ENCODE assay signal across 27 cellular contexts in the genomic region with DNA sequence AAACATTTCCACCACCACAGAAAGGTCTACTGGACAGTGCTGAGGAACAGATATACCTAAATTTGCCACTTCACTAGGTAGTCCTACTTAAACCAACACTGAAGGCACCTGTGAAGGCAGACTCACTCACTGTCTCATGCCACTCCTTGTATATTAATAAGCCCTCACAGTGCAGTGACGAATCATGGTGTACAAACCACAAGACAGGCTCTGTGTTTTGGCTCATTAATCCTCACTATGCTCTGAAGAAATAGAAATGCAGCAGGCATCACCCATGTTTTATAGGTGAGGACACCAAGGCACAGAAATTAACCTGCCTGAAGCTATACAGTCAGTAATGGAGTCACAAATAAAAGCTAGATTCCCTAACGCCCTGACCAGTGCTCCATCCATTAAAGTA.
"Had no signal": no experiment of that assay in that cellular context is flagged by ENCODE, and none has a peak within 500 bp of the region (broad histone marks: within the 10 kb centered on the region; RNA-seq: fewer than 3 reads in every experiment).

No MANE protein-coding gene starts in this region.

- H3K36me3 ChIP-seq: brain microvascular endothelial cell had no signal

- DNase-seq: activated B cell treated with CpG ODN at 0.5 μM for 24 hours; activated CD4-positive, alpha-beta memory T cell treated with anti-CD3 and anti-CD28 coated beads, Interleukin-2, amount 10 ng/mL, durations not matched to agents 7 days and 5 days; activated CD4-positive, alpha-beta T cell treated with anti-CD3 and anti-CD28 coated beads for 36 hours; activated CD4-positive, alpha-beta T cell treated with anti-CD3 and anti-CD28 coated beads, Interleukin-2, amount 50 U/mL, for 1 hour; activated gamma-delta T cell treated with Interleukin-2 at 50 U/mL for 16 hours; activated naive CD4-positive, alpha-beta T cell treated with anti-CD3 and anti-CD28 coated beads, Interleukin-2, amount 10 ng/mL, durations not matched to agents 7 days and 5 days; activated naive CD8-positive, alpha-beta T cell treated with anti-CD3 and anti-CD28 coated beads for 36 hours; activated T-cell treated with anti-CD3 and anti-CD28 coated beads for 4 hours; activated T-cell treated with anti-CD3 and anti-CD28 coated beads, Interleukin-2, amount 50 U/mL, for 48 hours; brain microvascular endothelial cell; KG1; MM.1S; NCI-H1105; NCI-H1436; NCI-H1694 treated with DMSO at 0.1 percent for 48 hours; NCI-H2029 treated with DMSO at 0.1 percent for 48 hours; NCI-H510A treated with DMSO at 0.1 percent for 48 hours; NCI-H69; NK-92 treated with Interleukin-12 subunit alpha and Interleukin-12 subunit beta, amount 100 ng/mL, for 24 hours; OCI-M1; SHP77; T-helper 9 cell had no signal

- H3K27me3 ChIP-seq: brain microvascular endothelial cell had no signal

- H3K4me1 Mint-ChIP-seq: activated B cell treated with CpG ODN at 0.5 μM for 24 hours; activated CD4-positive, alpha-beta T cell treated with anti-CD3 and anti-CD28 coated beads for 36 hours; activated naive CD4-positive, alpha-beta T cell treated with anti-CD3 and anti-CD28 coated beads, Interleukin-2, amount 10 ng/mL, durations not matched to agents 7 days and 5 days; activated naive CD8-positive, alpha-beta T cell treated with anti-CD3 and anti-CD28 coated beads for 36 hours had no signal

- H3K27ac Mint-ChIP-seq: activated B cell treated with CpG ODN at 0.5 μM for 24 hours; activated CD4-positive, alpha-beta memory T cell treated with anti-CD3 and anti-CD28 coated beads, Interleukin-2, amount 10 ng/mL, durations not matched to agents 7 days and 5 days; activated CD4-positive, alpha-beta T cell treated with anti-CD3 and anti-CD28 coated beads for 36 hours; activated naive CD4-positive, alpha-beta T cell treated with anti-CD3 and anti-CD28 coated beads, Interleukin-2, amount 10 ng/mL, durations not matched to agents 7 days and 5 days; activated naive CD8-positive, alpha-beta T cell treated with anti-CD3 and anti-CD28 coated beads for 36 hours; activated T-helper 17 cell treated with anti-CD3 and anti-CD28 coated beads, Interleukin-2, amount 50 U/mL, for 72 hours; IgD-negative memory B cell; T-helper 1 cell treated with Interleukin-12 subunit alpha and Interleukin-12 subunit beta and Interleukin-4 antibody, amounts not matched to agents 30 μg/mL and 1 μg/mL, for 36 hours had no signal

- H3K9me3 Mint-ChIP-seq: activated B cell treated with CpG ODN at 0.5 μM for 24 hours; activated CD4-positive, alpha-beta memory T cell treated with anti-CD3 and anti-CD28 coated beads, Interleukin-2, amount 10 ng/mL, durations not matched to agents 7 days and 5 days; activated naive CD4-positive, alpha-beta T cell treated with anti-CD3 and anti-CD28 coated beads, Interleukin-2, amount 10 ng/mL, durations not matched to agents 7 days and 5 days; activated naive CD8-positive, alpha-beta T cell treated with anti-CD3 and anti-CD28 coated beads for 36 hours; activated T-helper 17 cell treated with anti-CD3 and anti-CD28 coated beads, Interleukin-2, amount 50 U/mL, for 72 hours; IgD-negative memory B cell; T-helper 1 cell treated with Interleukin-12 subunit alpha and Interleukin-12 subunit beta and Interleukin-4 antibody, amounts not matched to agents 30 μg/mL and 1 μg/mL, for 36 hours had no signal

- H3K4me3 Mint-ChIP-seq: activated B cell treated with CpG ODN at 0.5 μM for 24 hours; activated CD4-positive, alpha-beta memory T cell treated with anti-CD3 and anti-CD28 coated beads, Interleukin-2, amount 10 ng/mL, durations not matched to agents 7 days and 5 days; activated CD4-positive, alpha-beta T cell treated with anti-CD3 and anti-CD28 coated beads for 36 hours; activated naive CD4-positive, alpha-beta T cell treated with anti-CD3 and anti-CD28 coated beads, Interleukin-2, amount 10 ng/mL, durations not matched to agents 7 days and 5 days; activated naive CD8-positive, alpha-beta T cell treated with anti-CD3 and anti-CD28 coated beads for 36 hours; activated T-helper 17 cell treated with anti-CD3 and anti-CD28 coated beads, Interleukin-2, amount 50 U/mL, for 72 hours; IgD-negative memory B cell; T-helper 1 cell treated with Interleukin-12 subunit alpha and Interleukin-12 subunit beta and Interleukin-4 antibody, amounts not matched to agents 30 μg/mL and 1 μg/mL, for 36 hours had no signal

- H3K27ac ChIP-seq: brain microvascular endothelial cell had no signal

- FAIRE-seq: RCC 7860, TTC549 had no signal

- H3K27me3 Mint-ChIP-seq: activated B cell treated with CpG ODN at 0.5 μM for 24 hours; activated CD4-positive, alpha-beta memory T cell treated with anti-CD3 and anti-CD28 coated beads, Interleukin-2, amount 10 ng/mL, durations not matched to agents 7 days and 5 days; activated CD4-positive, alpha-beta T cell treated with anti-CD3 and anti-CD28 coated beads for 36 hours; activated naive CD4-positive, alpha-beta T cell treated with anti-CD3 and anti-CD28 coated beads, Interleukin-2, amount 10 ng/mL, durations not matched to agents 7 days and 5 days; activated naive CD8-positive, alpha-beta T cell treated with anti-CD3 and anti-CD28 coated beads for 36 hours; activated T-helper 17 cell treated with anti-CD3 and anti-CD28 coated beads, Interleukin-2, amount 50 U/mL, for 72 hours; IgD-negative memory B cell had no signal
